20 cellular contexts compared by ENCODE assay signal in genomic region chr2:68428746-68429145, GRCh38. TPM values are rescaled to one million over a fixed set of nuclear protein-coding genes. Genes with fewer than 3 reads are reported as not detected.
DNase-seq lines count a peak whose midpoint lies in the region; ATAC-seq and TF ChIP-seq lines count a peak whose summit lies in the region.
"Had no signal": no experiment of that assay in that cellular context is flagged by ENCODE, and none has a peak within 500 bp of the region (broad histone marks: within the 10 kb centered on the region; RNA-seq: fewer than 3 reads in every experiment).

No MANE protein-coding gene starts in this region.

- CTCF ChIA-PET in OCI-LY7 (lab: Charles Lee; ENCODE audit: unreplicated experiment) = interaction anchor here (0.8 kb wide), 1 partner anchor 10 kb away, joined by 3 read pairs; no protein-coding TSS in a partner anchor

- peak overlapping the region; percentile 62; the same call in 1 of the 2 replicates for H3K4me2 ChIP-seq in OCI-LY7 (ENCODE audit: low read length)

- intact Hi-C loops in left ventricle myocardium inferior (cut with micrococcal nuclease) (no loop called here), OCI-LY7 (cut with micrococcal nuclease; ENCODE audit: unreplicated experiment) (no loop called here), left lung (cut with DNase I) (no loop called here)

- H3K9me3 ChIP-seq in cardiac muscle cell (ENCODE audit: low read depth) (no peaks in the 10 kb centered on the region), left ventricle myocardium inferior (replicated peaks) (no peaks in the 10 kb centered on the region), OCI-LY7 (ENCODE audit: low read length) (peaks cover 10% of the 10 kb centered on the region; the same call in 1 of the 2 replicates), subcutaneous abdominal adipose tissue (ENCODE audit: control insufficient read depth in 5 of 5, low read length in 5 of 5) (no peaks in the 10 kb centered on the region), left lung (no peaks in the 10 kb centered on the region)
- H3K9me3 ChIP-seq: SJSA1 had no signal

- BruUV-seq in OCI-LY7 (replicated peaks; lab: Mats Ljungman, UMichigan) = no TSS peak

- no peaks in the 10 kb centered on the region for H4K20me1 ChIP-seq in OCI-LY7 (ENCODE audit: insufficient read depth, low read length)

- H3K9ac ChIP-seq in subcutaneous abdominal adipose tissue (ENCODE audit: low read length in 5 of 5) = peak overlapping the region in 2 of 5 donors; percentile 4 to 54

- no peaks in the 10 kb centered on the region for H3K36me3 ChIP-seq in cardiac muscle cell
- H3K36me3 ChIP-seq in left ventricle myocardium inferior = no peaks in the 10 kb centered on the region
- H3K36me3 ChIP-seq in OCI-LY7 (ENCODE audit: insufficient read depth, low read length) = peaks cover 6% of the 10 kb centered on the region; the same call in 1 of the 2 replicates
- H3K36me3 ChIP-seq in subcutaneous abdominal adipose tissue (ENCODE audit: control insufficient read depth in 5 of 5, insufficient read depth in 5 of 5, low read length in 5 of 5) = no peaks in the 10 kb centered on the region
- no peaks in the 10 kb centered on the region for H3K36me3 ChIP-seq in left lung
- H3K36me3 ChIP-seq: SJSA1 had no signal

- DNase-seq in cardiac muscle cell (ENCODE audit: low read depth in 1 of 2, low spot score in 1 of 2) = no peak
- DNase-seq in left ventricle myocardium inferior = no peak
- no peak for DNase-seq in OCI-LY7 (ENCODE audit: low spot score)
- DNase-seq in fibroblast of villous mesenchyme (ENCODE audit: low read depth) = peak; percentile 13
- DNase-seq in left lung = no peak
- no peak for DNase-seq in NCI-H2029 treated with DMSO at 0.1 percent for 48 hours (lab: John Stamatoyannopoulos, UW)
- DNase-seq: 8988T, H7, KBM-7, NCI-H1092 treated with DMSO at 0.1 percent for 48 hours, NCI-H1436 treated with DMSO at 0.1 percent for 48 hours, NCI-H1930, NCI-H345, NCI-H524 treated with DMSO at 0.1 percent for 48 hours, NCI-H82 had no signal

- H3K9me2 ChIP-seq in OCI-LY7 (ENCODE audit: insufficient read depth, low read length) = no peaks in the 10 kb centered on the region

- H3K4me3 ChIP-seq in cardiac muscle cell = no peak overlapping the region
- no peak overlapping the region for H3K4me3 ChIP-seq in left ventricle myocardium inferior
- H3K4me3 ChIP-seq in OCI-LY7 (ENCODE audit: low read depth, low read length, poor library complexity, severe bottlenecking) = no peak overlapping the region
- no peak overlapping the region for H3K4me3 ChIP-seq in fibroblast of villous mesenchyme (ENCODE audit: low read depth, low read length)
- H3K4me3 ChIP-seq in subcutaneous abdominal adipose tissue (ENCODE audit: low read depth in 1 of 5, low read length in 5 of 5) = no peak overlapping the region
- H3K4me3 ChIP-seq in left lung = no peak overlapping the region
- H3K4me3 ChIP-seq: SJSA1 had no signal

- TF ChIP-seq CTCF in cardiac muscle cell (IDR thresholded peaks at IDR 0.05; ENCODE audit: low read depth, low read length) (no peak), left ventricle myocardium inferior (IDR thresholded peaks at IDR 0.05; ENCODE audit: borderline replicate concordance) (no peak), OCI-LY7 (conservative IDR thresholded peaks at IDR 0.05; ENCODE audit: low read length) (no peak), fibroblast of villous mesenchyme (IDR thresholded peaks at IDR 0.05; ENCODE audit: insufficient read depth, low read depth, low read length) (no peak), left lung (IDR thresholded peaks at IDR 0.05) (no peak)

- POLR2A ChIA-PET in OCI-LY7 (lab: Charles Lee) = interaction anchor here (0.6 to 7.6 kb wide), 9 partner anchors 8 to 1697 kb away, joined by 3 to 103 read pairs (median 5); partner anchors contain the start of gene ARHGAP25

- peak overlapping the region; percentile 93; the same call in 1 of the 2 replicates for H2AFZ ChIP-seq in OCI-LY7 (ENCODE audit: low read length)

- no peak for ATAC-seq in GM19455 (IDR thresholded peaks at IDR 0.05; ENCODE audit: unreplicated experiment)
- no peak for ATAC-seq in left lung
- ATAC-seq: HepG2, Right ventricle myocardium inferior had no signal

- peaks cover 15% of the 10 kb centered on the region for H3K4me1 ChIP-seq in cardiac muscle cell (ENCODE audit: low read depth)
- peaks cover 10% of the 10 kb centered on the region for H3K4me1 ChIP-seq in left ventricle myocardium inferior
- peaks cover 53% of the 10 kb centered on the region for H3K4me1 ChIP-seq in OCI-LY7 (ENCODE audit: insufficient read depth, low read length, poor library complexity, severe bottlenecking)
- H3K4me1 ChIP-seq in subcutaneous abdominal adipose tissue (ENCODE audit: control insufficient read depth in 5 of 5, insufficient read depth in 5 of 5, low read length in 5 of 5) = peaks cover 0 to 68% (median 54%) of the 10 kb centered on the region in 5 donors
- H3K4me1 ChIP-seq in left lung = peaks cover 11 to 49% of the 10 kb centered on the region in 2 donors

- H3K27me3 ChIP-seq in cardiac muscle cell = no peaks in the 10 kb centered on the region
- no peaks in the 10 kb centered on the region for H3K27me3 ChIP-seq in left ventricle myocardium inferior (ENCODE audit: low read depth)
- H3K27me3 ChIP-seq in subcutaneous abdominal adipose tissue (ENCODE audit: control insufficient read depth in 5 of 5, insufficient read depth in 4 of 5, low read length in 5 of 5) = no peaks in the 10 kb centered on the region
- no peaks in the 10 kb centered on the region for H3K27me3 ChIP-seq in left lung
- H3K27me3 ChIP-seq: SJSA1 had no signal

- H3K27ac ChIP-seq in cardiac muscle cell (peak overlapping the region; percentile 7), left ventricle myocardium inferior (replicated peaks) (no peak overlapping the region), OCI-LY7 (ENCODE audit: low read depth, low read length, poor library complexity, severe bottlenecking) (peak overlapping the region; percentile 88), subcutaneous abdominal adipose tissue (ENCODE audit: low read depth, low read length) (peak overlapping the region; percentile 86), left lung (no peak overlapping the region)
- H3K27ac ChIP-seq: SJSA1 had no signal

- no peaks in the 10 kb centered on the region for H3K79me2 ChIP-seq in OCI-LY7 (ENCODE audit: insufficient read depth, low read depth, low read length)

RNA-seq across cellular contexts. Expression of gene FBXO48, which starts 38.3 kb away (rescaled TPM):
- total RNA-seq in cardiac muscle cell = 0.46 and 0.66 TPM in 2 replicates
- 0.50 and 1.3 TPM in 2 replicates for polyA plus RNA-seq in cardiac muscle cell
- 1.0 TPM for total RNA-seq in left ventricle myocardium inferior
- 1.5 and 1.8 TPM in 2 replicates for total RNA-seq in OCI-LY7 (2014; rRNA removed; shearing (Covaris generic))
- 6.8 and 8.5 TPM in 2 replicates for total RNA-seq in OCI-LY7 (2022)
- total RNA-seq in fibroblast of villous mesenchyme = 0.32 and 0.86 TPM in 2 replicates
- 1 to 10 TPM; 1.5 TPM for total RNA-seq in left lung

RNA-seq across cellular contexts. Expression of gene APLF, which starts 38.6 kb away (rescaled TPM):
- 4.3 and 5.9 TPM in 2 replicates for total RNA-seq in cardiac muscle cell
- 3.1 and 5.3 TPM in 2 replicates for polyA plus RNA-seq in cardiac muscle cell
- total RNA-seq in left ventricle myocardium inferior = 4.8 TPM
- 6.1 and 8.8 TPM in 2 replicates for total RNA-seq in OCI-LY7 (2014; rRNA removed; shearing (Covaris generic))
- 6.8 and 7.6 TPM in 2 replicates for total RNA-seq in OCI-LY7 (2022)
- 6.4 and 8.6 TPM in 2 replicates for total RNA-seq in fibroblast of villous mesenchyme
- total RNA-seq in left lung = 1 to 10 TPM; 3.6 to 4.3 TPM

Comparison
In these comparisons a context has a peak if more than half of its experiments do, and no peak if none do; other contexts are left out.
1. H3K27ac ChIP-seq: peak in cardiac muscle cell (single experiment), OCI-LY7 (single experiment) and subcutaneous abdominal adipose tissue (single experiment); none in left ventricle myocardium inferior (single experiment) and left lung (0 of 2).